ENCODE assay signal across 10 cellular contexts in the genomic region with DNA sequence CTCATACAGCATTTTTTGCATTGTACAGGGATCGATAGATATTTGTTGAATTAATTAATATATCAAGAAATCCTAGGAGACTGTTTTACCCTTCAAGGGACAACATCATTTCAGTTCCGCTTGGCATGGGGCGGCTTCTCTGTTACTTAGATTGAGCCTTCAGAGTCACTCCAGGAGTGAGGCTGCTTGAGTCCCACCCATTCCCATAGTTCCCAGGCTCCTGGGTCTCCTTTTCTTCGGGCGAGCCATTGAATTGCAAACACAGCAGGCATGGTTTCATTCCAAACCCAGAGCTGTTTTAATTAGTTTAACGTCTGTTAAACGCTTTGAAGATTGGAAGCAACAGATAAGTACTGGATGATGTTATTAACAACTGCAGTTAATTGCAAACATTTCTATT. TPM values are rescaled to one million over a fixed set of nuclear protein-coding genes. Genes with fewer than 3 reads are reported as not detected.
A peak's percentile ranks its signal among the peaks of the same experiment; 100 is the strongest.
DNase-seq lines count a peak whose midpoint lies in the region; ATAC-seq, FAIRE-seq and TF ChIP-seq lines count a peak whose summit lies in the region.
"Had no signal": no experiment of that assay in that cellular context is flagged by ENCODE, and none has a peak within 500 bp of the region (broad histone marks: within the 10 kb centered on the region; RNA-seq: fewer than 3 reads in every experiment).

No MANE protein-coding gene starts in this region.

- H3K9me3 ChIP-seq in kidney (ENCODE audit: control insufficient read depth in 1 of 2, low read length in 2 of 2) (no peaks in the 10 kb centered on the region), subcutaneous abdominal adipose tissue (ENCODE audit: control insufficient read depth in 5 of 5, low read length in 5 of 5) (no peaks in the 10 kb centered on the region), vagina (no peaks in the 10 kb centered on the region)
- H3K9me3 ChIP-seq: ovary had no signal

- H3K9ac ChIP-seq in kidney (ENCODE audit: low read length in 2 of 2) (no peak overlapping the region), subcutaneous abdominal adipose tissue (ENCODE audit: low read length in 5 of 5) (no peak overlapping the region)

- H3K27me3 ChIP-seq in subcutaneous abdominal adipose tissue (ENCODE audit: control insufficient read depth in 5 of 5, insufficient read depth in 4 of 5, low read length in 5 of 5), result peaks cover 0 to 9% (median 7%) of the 10 kb centered on the region in 5 donors
- no peaks in the 10 kb centered on the region for H3K27me3 ChIP-seq in vagina
- H3K27me3 ChIP-seq: foreskin keratinocyte, ovary had no signal

- H3K27ac ChIP-seq in kidney (ENCODE audit: low read depth in 2 of 2, low read length in 2 of 2), result no peak overlapping the region
- H3K27ac ChIP-seq in subcutaneous abdominal adipose tissue (ENCODE audit: low read depth, low read length), result no peak overlapping the region
- H3K27ac ChIP-seq in vagina, result no peak overlapping the region
- H3K27ac ChIP-seq: foreskin keratinocyte, ovary had no signal

- DNase-seq in activated naive CD8-positive, alpha-beta T cell treated with anti-CD3 and anti-CD28 coated beads, Interleukin-2, amount 10 ng/mL, durations not matched to agents 7 days and 5 days, result no peak
- no peak for DNase-seq in activated naive CD8-positive, alpha-beta T cell treated with anti-CD3 and anti-CD28 coated beads for 36 hours
- DNase-seq in astrocyte of the hippocampus (ENCODE audit: low read depth, low spot score) (peak; percentile 0), kidney (no peak), vagina (ENCODE audit: extremely low spot score in 2 of 2) (no peak), erythroblast (lab: John Stamatoyannopoulos, UW) (no peak), SKM-1 treated with dmso at 0.1 percent for 144 hours (lab: John Stamatoyannopoulos, UW; ENCODE audit: unreplicated experiment) (no peak)

- no peak for TF ChIP-seq POLR2A in vagina (IDR thresholded peaks at IDR 0.05)
- TF ChIP-seq POLR2A in erythroblast (IDR thresholded peaks at IDR 0.05; ENCODE audit: low read length), result no peak

- H3K4me1 ChIP-seq in kidney (ENCODE audit: control insufficient read depth in 1 of 2, insufficient read depth in 1 of 2, low read depth in 1 of 2, low read length in 2 of 2), result peaks cover 0 to 8% of the 10 kb centered on the region in 2 donors
- H3K4me1 ChIP-seq in subcutaneous abdominal adipose tissue (ENCODE audit: control insufficient read depth in 5 of 5, insufficient read depth in 5 of 5, low read length in 5 of 5), result peaks cover 0 to 19% (median 14%) of the 10 kb centered on the region in 5 donors
- H3K4me1 ChIP-seq in vagina, result no peaks in the 10 kb centered on the region
- H3K4me1 ChIP-seq: foreskin keratinocyte had no signal

- no peaks in the 10 kb centered on the region for H3K36me3 Mint-ChIP-seq in activated naive CD8-positive, alpha-beta T cell treated with anti-CD3 and anti-CD28 coated beads, Interleukin-2, amount 10 ng/mL, durations not matched to agents 7 days and 5 days
- no peaks in the 10 kb centered on the region for H3K36me3 Mint-ChIP-seq in activated naive CD8-positive, alpha-beta T cell treated with anti-CD3 and anti-CD28 coated beads for 36 hours

- TF ChIP-seq CTCF in kidney (IDR thresholded peaks at IDR 0.05; ENCODE audit: borderline replicate concordance, extremely low read depth, insufficient read depth) (no peak), vagina (IDR thresholded peaks at IDR 0.05) (no peak)

- H3K4me3 Mint-ChIP-seq in activated naive CD8-positive, alpha-beta T cell treated with anti-CD3 and anti-CD28 coated beads, Interleukin-2, amount 10 ng/mL, durations not matched to agents 7 days and 5 days, result peak overlapping the region; percentile 45
- no peak overlapping the region for H3K4me3 Mint-ChIP-seq in activated naive CD8-positive, alpha-beta T cell treated with anti-CD3 and anti-CD28 coated beads for 36 hours

- H3K27me3 Mint-ChIP-seq in activated naive CD8-positive, alpha-beta T cell treated with anti-CD3 and anti-CD28 coated beads, Interleukin-2, amount 10 ng/mL, durations not matched to agents 7 days and 5 days, result peaks cover 20% of the 10 kb centered on the region
- peaks cover 40% of the 10 kb centered on the region for H3K27me3 Mint-ChIP-seq in activated naive CD8-positive, alpha-beta T cell treated with anti-CD3 and anti-CD28 coated beads for 36 hours

- intact Hi-C loops in kidney (cut with DNase I), result no loop called here
- intact Hi-C loops in vagina (cut with DNase I), result no loop called here

- no peak overlapping the region for H3K27ac Mint-ChIP-seq in activated naive CD8-positive, alpha-beta T cell treated with anti-CD3 and anti-CD28 coated beads, Interleukin-2, amount 10 ng/mL, durations not matched to agents 7 days and 5 days
- H3K27ac Mint-ChIP-seq in activated naive CD8-positive, alpha-beta T cell treated with anti-CD3 and anti-CD28 coated beads for 36 hours, result no peak overlapping the region

- no peaks in the 10 kb centered on the region for H3K4me1 Mint-ChIP-seq in activated naive CD8-positive, alpha-beta T cell treated with anti-CD3 and anti-CD28 coated beads, Interleukin-2, amount 10 ng/mL, durations not matched to agents 7 days and 5 days
- peaks cover 3% of the 10 kb centered on the region for H3K4me1 Mint-ChIP-seq in activated naive CD8-positive, alpha-beta T cell treated with anti-CD3 and anti-CD28 coated beads for 36 hours

- FAIRE-seq in kidney (lab: Jason Lieb, UNC), result no peak

- no peaks in the 10 kb centered on the region for H3K9me3 Mint-ChIP-seq in activated naive CD8-positive, alpha-beta T cell treated with anti-CD3 and anti-CD28 coated beads, Interleukin-2, amount 10 ng/mL, durations not matched to agents 7 days and 5 days
- no peaks in the 10 kb centered on the region for H3K9me3 Mint-ChIP-seq in activated naive CD8-positive, alpha-beta T cell treated with anti-CD3 and anti-CD28 coated beads for 36 hours

- POLR2A ChIA-PET in activated naive CD8-positive, alpha-beta T cell treated with anti-CD3 and anti-CD28 coated beads, Interleukin-2, amount 10 ng/mL, durations not matched to agents 7 days and 5 days (lab: Charles Lee), result no interaction called here

- H3K4me3 ChIP-seq in kidney (ENCODE audit: low read length in 2 of 2), result peak overlapping the region; percentile 45 to 52
- H3K4me3 ChIP-seq in subcutaneous abdominal adipose tissue (ENCODE audit: low read depth in 1 of 5, low read length in 5 of 5), result peak overlapping the region in 3 of 5 donors; percentile 43 to 65 (median 63)
- H3K4me3 ChIP-seq in vagina, result peak overlapping the region in 1 of 2 donors; percentile 12

- H3K36me3 ChIP-seq in kidney (ENCODE audit: control insufficient read depth in 1 of 2, insufficient read depth in 2 of 2, low read length in 2 of 2) (no peaks in the 10 kb centered on the region), subcutaneous abdominal adipose tissue (ENCODE audit: control insufficient read depth in 5 of 5, insufficient read depth in 5 of 5, low read length in 5 of 5) (no peaks in the 10 kb centered on the region), vagina (no peaks in the 10 kb centered on the region)
- H3K36me3 ChIP-seq: ovary had no signal

- no peak for ATAC-seq in activated naive CD8-positive, alpha-beta T cell treated with anti-CD3 and anti-CD28 coated beads, Interleukin-2, amount 10 ng/mL, durations not matched to agents 7 days and 5 days (ENCODE audit: low read depth)

RNA-seq across cellular contexts. Expression of gene EDA, which starts 0.6 kb away (rescaled TPM):
- total RNA-seq in activated naive CD8-positive, alpha-beta T cell treated with anti-CD3 and anti-CD28 coated beads, Interleukin-2, amount 10 ng/mL, durations not matched to agents 7 days and 5 days, result 1 to 10 TPM in 1 of 2 experiments, under 1 TPM in 1; 0.94 to 2.3 TPM
- 1 to 10 TPM; 1.3 to 1.4 TPM for total RNA-seq in activated naive CD8-positive, alpha-beta T cell treated with anti-CD3 and anti-CD28 coated beads for 36 hours
- total RNA-seq in kidney, result 4.2 TPM
- polyA plus RNA-seq in kidney (ENCODE audit: insufficient read depth, low read depth, low replicate concordance), result 2.9 TPM
- 6.1 TPM for total RNA-seq in vagina
